In genomic region chr10:130050721-130051120, GRCh38 we compare ENCODE assay signal across 18 cellular contexts. TPM values are rescaled to one million over a fixed set of nuclear protein-coding genes. Genes with fewer than 3 reads are reported as not detected.
"Had no signal": no experiment of that assay in that cellular context is flagged by ENCODE, and none has a peak within 500 bp of the region (broad histone marks: within the 10 kb centered on the region; RNA-seq: fewer than 3 reads in every experiment).

No MANE protein-coding gene starts in this region.

- H3K27ac ChIP-seq: esophagus squamous epithelium, gastrocnemius medialis, heart right ventricle, left lung had no signal

- ATAC-seq: gastrocnemius medialis, heart right ventricle, left cardiac atrium, left lung, left ventricle myocardium superior had no signal

- H3K9me3 ChIP-seq: esophagus squamous epithelium, gastrocnemius medialis, left lung had no signal

- H3K36me3 ChIP-seq: esophagus squamous epithelium, gastrocnemius medialis, heart right ventricle, left lung had no signal

- DNase-seq: cortex of kidney; effector CD4-positive, alpha-beta T cell; effector memory CD4-positive, alpha-beta T cell; esophagus squamous epithelium; foreskin fibroblast; foreskin melanocyte; gastrocnemius medialis; glutamatergic neuron; heart right ventricle; hypothalamus; left cardiac atrium; left lung; left ventricle myocardium superior; mammary epithelial cell; mesendoderm; midbrain had no signal

- H3K4me3 ChIP-seq: esophagus squamous epithelium, gastrocnemius medialis, heart right ventricle, left lung, lung had no signal

- H3K4me1 ChIP-seq: esophagus squamous epithelium, gastrocnemius medialis, heart right ventricle, left lung had no signal

RNA-seq across cellular contexts. Expression of gene C10orf143, which starts 59.9 kb away (rescaled TPM):
- total RNA-seq: glomerular endothelial cell had no signal
